Comparison of ENCODE assay signal across 19 cellular contexts in the genomic region with DNA sequence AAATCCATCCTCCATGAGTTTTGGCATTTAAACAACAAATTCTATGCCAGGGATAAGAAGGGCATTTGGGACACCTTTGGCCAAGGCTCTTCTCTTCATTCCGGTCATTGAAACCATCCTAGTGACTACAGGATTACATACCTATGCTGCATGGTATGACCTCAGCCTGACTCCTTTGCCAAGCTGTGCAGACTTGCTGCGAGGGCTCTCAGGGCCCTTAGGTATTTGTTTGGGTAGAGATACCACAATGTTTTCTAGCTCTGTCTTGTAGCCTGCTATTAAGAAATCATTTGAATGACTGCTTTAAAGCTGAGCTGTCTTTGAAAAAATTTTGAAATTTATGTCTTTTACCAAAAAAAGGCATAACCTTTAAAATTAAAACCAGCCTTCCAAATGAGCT.
DNase-seq lines count a peak whose midpoint lies in the region; ATAC-seq, FAIRE-seq and TF ChIP-seq lines count a peak whose summit lies in the region.
"Had no signal": no experiment of that assay in that cellular context is flagged by ENCODE, and none has a peak within 500 bp of the region (broad histone marks: within the 10 kb centered on the region; RNA-seq: fewer than 3 reads in every experiment).

No MANE protein-coding gene starts in this region.

- H3K27me3 Mint-ChIP-seq in astrocyte (ENCODE audit: low read depth, unreplicated experiment) = no peaks in the 10 kb centered on the region
- H3K27me3 Mint-ChIP-seq: CD4-positive, alpha-beta T cell had no signal

- ATAC-seq in mucosa of descending colon (no peak), HG03159 (IDR thresholded peaks at IDR 0.05; ENCODE audit: unreplicated experiment) (no peak)
- ATAC-seq: A549, HCT116 had no signal

- H3K9ac ChIP-seq in astrocyte (ENCODE audit: low read length) = no peak overlapping the region

- DNase-seq in AG10803 (ENCODE audit: low read depth) = peak; percentile 77
- DNase-seq in GM04503 (ENCODE audit: low read depth) = peak; percentile 54
- peak; percentile 2 for DNase-seq in astrocyte (ENCODE audit: low read depth)
- DNase-seq in fibroblast of peridontal ligament (ENCODE audit: extremely low read depth) = peak; percentile 13
- no peak for DNase-seq in NCI-H1694 (lab: John Stamatoyannopoulos, UW)
- DNase-seq in stimulated activated CD4-positive, alpha-beta T cell treated with anti-CD3 and anti-CD28 coated beads, Interleukin-4, amount 100 ng/mL, for 1 hour = no peak
- no peak for DNase-seq in mucosa of descending colon
- DNase-seq: CD4-positive, alpha-beta T cell; MV-4-11; NCI-H1417; NCI-H1930; NCI-H2171; NCI-H774; PC-9 had no signal

- no peak overlapping the region for H2AFZ ChIP-seq in astrocyte (ENCODE audit: low read depth, low read length)
- H2AFZ ChIP-seq: PC-9 had no signal

- no peak overlapping the region for H3K4me3 Mint-ChIP-seq in astrocyte (ENCODE audit: unreplicated experiment)
- H3K4me3 Mint-ChIP-seq: CD4-positive, alpha-beta T cell had no signal

- intact Hi-C loops in mucosa of descending colon (cut with DNase I, micrococcal nuclease) = no loop called here

- no peaks in the 10 kb centered on the region for H3K36me3 ChIP-seq in astrocyte (ENCODE audit: insufficient read depth, low read length)
- H3K36me3 ChIP-seq in mucosa of descending colon (ENCODE audit: low read depth) = no peaks in the 10 kb centered on the region
- H3K36me3 ChIP-seq: SJSA1 had no signal

- H3K4me2 ChIP-seq in astrocyte (ENCODE audit: low read length) = no peak overlapping the region
- H3K4me2 ChIP-seq: A549, PC-9 had no signal

- no peaks in the 10 kb centered on the region for H3K27me3 ChIP-seq in astrocyte (ENCODE audit: insufficient read depth, low read length)
- H3K27me3 ChIP-seq: SJSA1 had no signal

- H3K9me3 Mint-ChIP-seq in astrocyte (ENCODE audit: unreplicated experiment) = no peaks in the 10 kb centered on the region

- H3K9me3 ChIP-seq in astrocyte (ENCODE audit: insufficient read depth, low read depth, low read length) (no peaks in the 10 kb centered on the region), mucosa of descending colon (peaks cover 33% of the 10 kb centered on the region)
- H3K9me3 ChIP-seq: A549, SJSA1 had no signal

- no peak for TF ChIP-seq CTCF in AG10803 (conservative IDR thresholded peaks at IDR 0.05; ENCODE audit: low read length)
- no peak for TF ChIP-seq CTCF in astrocyte (IDR thresholded peaks at IDR 0.05; ENCODE audit: insufficient read depth, low read depth, low read length)
- no peak for TF ChIP-seq CTCF in mucosa of descending colon (IDR thresholded peaks at IDR 0.05)

- H3K4me1 Mint-ChIP-seq in astrocyte (ENCODE audit: low read depth, unreplicated experiment) = no peaks in the 10 kb centered on the region

- H3K4me1 ChIP-seq in astrocyte (ENCODE audit: insufficient read depth, low read length) = no peaks in the 10 kb centered on the region
- H3K4me1 ChIP-seq in mucosa of descending colon (ENCODE audit: low read depth) = no peaks in the 10 kb centered on the region
- H3K4me1 ChIP-seq: A549, SJSA1 had no signal

- H3K27ac Mint-ChIP-seq in astrocyte (ENCODE audit: unreplicated experiment) = no peak overlapping the region
- H3K27ac Mint-ChIP-seq: CD4-positive, alpha-beta T cell had no signal

- H3K27ac ChIP-seq in astrocyte (ENCODE audit: low read depth, low read length) = no peak overlapping the region
- H3K27ac ChIP-seq: A549, PC-9, SJSA1 had no signal

- H3K4me3 ChIP-seq in AG10803 (ENCODE audit: low read length) = no peak overlapping the region
- no peak overlapping the region for H3K4me3 ChIP-seq in astrocyte (ENCODE audit: insufficient read depth, low read depth, low read length)
- H3K4me3 ChIP-seq in mucosa of descending colon = no peak overlapping the region
- H3K4me3 ChIP-seq: A549, PC-9, SJSA1 had no signal

- no peaks in the 10 kb centered on the region for H4K20me1 ChIP-seq in astrocyte (ENCODE audit: insufficient read depth, low read length)

- H3K36me3 Mint-ChIP-seq in astrocyte (ENCODE audit: low read depth, unreplicated experiment) = no peaks in the 10 kb centered on the region

- no peaks in the 10 kb centered on the region for H3K79me2 ChIP-seq in astrocyte (ENCODE audit: insufficient read depth, low read length)

- FAIRE-seq in astrocyte (lab: Jason Lieb, UNC) = no peak
- FAIRE-seq: A549, G401.6 had no signal

Comparison
In these comparisons a context has a peak if more than half of its experiments do, and no peak if none do; other contexts are left out.
1. DNase-seq: peak in AG10803 (single experiment), GM04503 (single experiment), astrocyte (single experiment) and fibroblast of peridontal ligament (single experiment); none in NCI-H1694 (single experiment), stimulated activated CD4-positive, alpha-beta T cell treated with anti-CD3 and anti-CD28 coated beads, Interleukin-4, amount 100 ng/mL, for 1 hour (single experiment) and mucosa of descending colon (0 of 3).